Comparison of ENCODE assay signal across 8 cellular contexts in the genomic region with DNA sequence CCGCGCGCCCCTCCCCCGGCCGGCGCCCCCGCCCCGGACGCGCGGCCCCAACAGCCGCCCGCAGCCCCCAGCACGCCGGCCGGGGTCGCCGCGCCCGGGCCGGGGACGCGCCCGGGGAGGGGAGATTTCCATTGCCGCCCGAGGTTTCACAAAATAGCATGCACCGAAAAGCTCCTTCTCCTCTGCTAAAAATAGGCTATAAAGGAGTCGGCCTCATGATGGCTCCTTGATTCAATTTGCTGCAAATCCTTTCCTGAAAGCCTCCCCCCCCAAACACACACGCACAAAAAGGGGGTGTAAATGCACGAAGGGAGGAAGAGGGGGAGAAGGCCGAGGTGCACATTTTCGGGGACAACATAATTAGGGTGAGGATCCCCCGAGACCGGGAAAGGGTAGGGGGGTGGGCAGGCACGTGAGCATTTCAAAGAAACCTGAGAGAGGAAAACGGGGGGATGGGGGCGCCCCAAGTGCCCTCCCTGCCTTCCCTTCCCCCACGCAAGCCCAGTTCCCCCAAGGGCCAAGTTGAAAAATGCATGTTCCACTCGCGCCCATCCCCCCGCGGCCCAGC. TPM values are rescaled to one million over a fixed set of nuclear protein-coding genes. Genes with fewer than 3 reads are reported as not detected.
DNase-seq lines count a peak whose midpoint lies in the region; TF ChIP-seq lines count a peak whose summit lies in the region.

No MANE protein-coding gene starts in this region.

- H3K4me1 ChIP-seq in Karpas-422 (ENCODE audit: low read length) (peaks cover 53% of the 10 kb centered on the region), endodermal cell (ENCODE audit: control insufficient read depth, insufficient read depth, low read length) (peaks cover 4% of the 10 kb centered on the region), mononuclear cell (ENCODE audit: insufficient read depth, low read length) (peaks cover 40% of the 10 kb centered on the region), subcutaneous abdominal adipose tissue (ENCODE audit: control insufficient read depth in 5 of 5, insufficient read depth in 5 of 5, low read length in 5 of 5) (peaks cover 0 to 38% (median 33%) of the 10 kb centered on the region in 5 donors)

- H3K4me2 ChIP-seq in Karpas-422 (ENCODE audit: low read depth, low read length, poor library complexity, severe bottlenecking) = peak overlapping the region; percentile 78

- H3K9me3 Mint-ChIP-seq in endodermal cell = no peaks in the 10 kb centered on the region

- peak overlapping the region; percentile 99 for H3K27ac Mint-ChIP-seq in endodermal cell

- H3K9ac ChIP-seq in Karpas-422 (ENCODE audit: low read length) (peak overlapping the region; percentile 92), endodermal cell (ENCODE audit: extremely low read depth, low read length, poor library complexity, severe bottlenecking) (peak overlapping the region; percentile 100), subcutaneous abdominal adipose tissue (ENCODE audit: low read length in 5 of 5) (peak overlapping the region; percentile 87 to 95 (median 94))

- H3K36me3 ChIP-seq in Karpas-422 (ENCODE audit: insufficient read depth, low read length) = 0 out of 2 replicates have a peak, but pooled peaks cover 5% of the 10 kb centered on the region
- peaks cover 14% of the 10 kb centered on the region for H3K36me3 ChIP-seq in endodermal cell (ENCODE audit: control insufficient read depth, insufficient read depth, low read length)
- H3K36me3 ChIP-seq in subcutaneous abdominal adipose tissue (ENCODE audit: control insufficient read depth in 5 of 5, insufficient read depth in 5 of 5, low read length in 5 of 5) = no peaks in the 10 kb centered on the region

- peak overlapping the region; percentile 87 for H3K27ac ChIP-seq in Karpas-422 (ENCODE audit: low read length)
- peak overlapping the region; percentile 98 for H3K27ac ChIP-seq in endodermal cell (ENCODE audit: low read depth, low read length)
- H3K27ac ChIP-seq in subcutaneous abdominal adipose tissue (ENCODE audit: low read depth, low read length) = peak overlapping the region; percentile 99

- 0% methylated on average over 14 to 41 of the region's 42 CpGs for whole genome bisulfite sequencing in endodermal cell (ENCODE audit: insufficient coverage in 1 of 2, insufficient read length in 1 of 2), 2 experiments

- H3K36me3 Mint-ChIP-seq in endodermal cell (ENCODE audit: low read depth) = peaks cover 24% of the 10 kb centered on the region

- no peaks in the 10 kb centered on the region for H3K27me3 Mint-ChIP-seq in endodermal cell (ENCODE audit: insufficient read depth)

- H4K20me1 ChIP-seq in Karpas-422 (ENCODE audit: insufficient read depth, low read depth, low read length) = peaks cover 30% of the 10 kb centered on the region; the same call in 1 of the 2 replicates

- DNase-seq in NCI-H2081 (lab: John Stamatoyannopoulos, UW) (peak; percentile 43 to 69), NCI-H2081 treated with DMSO at 0.1 percent for 48 hours (lab: John Stamatoyannopoulos, UW) (no peak), Karpas-422 (peak; percentile 83), endodermal cell (peak; percentile 68), cerebellar nuclear complex (lab: John Stamatoyannopoulos, UW) (no peak)
- DNase-seq in activated CD4-positive, alpha-beta T cell treated with anti-CD3 and anti-CD28 coated beads, Interleukin-2, amount 50 U/mL, for 48 hours = peak; percentile 58 to 63

- peak overlapping the region; percentile 90 for H3K4me3 ChIP-seq in Karpas-422 (ENCODE audit: low read length)
- H3K4me3 ChIP-seq in endodermal cell (ENCODE audit: low read length) = peak overlapping the region; percentile 100
- H3K4me3 ChIP-seq in mononuclear cell (ENCODE audit: low read length) = peak overlapping the region; percentile 98
- peak overlapping the region; percentile 77 to 98 (median 89) for H3K4me3 ChIP-seq in subcutaneous abdominal adipose tissue (ENCODE audit: low read depth in 1 of 5, low read length in 5 of 5)

- peaks cover 30% of the 10 kb centered on the region for H3K4me1 Mint-ChIP-seq in endodermal cell

- peaks cover 2% of the 10 kb centered on the region; the same call in 1 of the 2 replicates for H3K27me3 ChIP-seq in Karpas-422 (ENCODE audit: low read length)
- no peaks in the 10 kb centered on the region for H3K27me3 ChIP-seq in endodermal cell (ENCODE audit: control insufficient read depth, insufficient read depth, low read length, poor library complexity, severe bottlenecking)
- H3K27me3 ChIP-seq in mononuclear cell (ENCODE audit: insufficient read depth, low read length) = no peaks in the 10 kb centered on the region
- H3K27me3 ChIP-seq in subcutaneous abdominal adipose tissue (ENCODE audit: control insufficient read depth in 5 of 5, insufficient read depth in 4 of 5, low read length in 5 of 5) = no peaks in the 10 kb centered on the region

- H3K4me3 Mint-ChIP-seq in endodermal cell = peak overlapping the region; percentile 96

- H3K9me3 ChIP-seq in Karpas-422 (ENCODE audit: low read length) = no peaks in the 10 kb centered on the region
- H3K9me3 ChIP-seq in endodermal cell (ENCODE audit: control insufficient read depth, low read length) = no peaks in the 10 kb centered on the region
- no peaks in the 10 kb centered on the region for H3K9me3 ChIP-seq in mononuclear cell (ENCODE audit: low read depth, low read length)
- no peaks in the 10 kb centered on the region for H3K9me3 ChIP-seq in subcutaneous abdominal adipose tissue (ENCODE audit: control insufficient read depth in 5 of 5, low read length in 5 of 5)

- no peaks in the 10 kb centered on the region for H3K9me2 ChIP-seq in Karpas-422 (replicated peaks; ENCODE audit: insufficient read depth, low read length)

- TF ChIP-seq CTCF in endodermal cell (conservative IDR thresholded peaks at IDR 0.05) = no peak

- H2AFZ ChIP-seq in Karpas-422 (ENCODE audit: low read length) = no peak overlapping the region

- peaks cover 49% of the 10 kb centered on the region for H3K79me2 ChIP-seq in Karpas-422 (ENCODE audit: low read length)

RNA-seq across cellular contexts. Expression of a gene that starts 0.7 kb away (rescaled TPM):
- 67.6 and 81.0 TPM in 2 replicates for total RNA-seq in Karpas-422 (2014; rRNA removed; shearing (Covaris generic); ENCODE audit: low replicate concordance)
- total RNA-seq in endodermal cell (100 to 1,000 TPM; 235 to 273 TPM), mononuclear cell (66.2 TPM)
- polyA plus RNA-seq in endodermal cell (2013, experiment 1 of 2) = 77.3 TPM
- polyA plus RNA-seq in endodermal cell (2013, experiment 2 of 2) = 83.4 TPM

Comparison
In these comparisons a context has a peak if more than half of its experiments do, and no peak if none do; other contexts are left out.
1. DNase-seq: peak in NCI-H2081 (2 of 2), Karpas-422 (single experiment), activated CD4-positive, alpha-beta T cell treated with anti-CD3 and anti-CD28 coated beads, Interleukin-2, amount 50 U/mL, for 48 hours (2 of 2) and endodermal cell (single experiment); none in NCI-H2081 treated with DMSO at 0.1 percent for 48 hours (single experiment) and cerebellar nuclear complex (0 of 2).
2. Peak in every context shown above with its lines, with median percentiles within 50 percentile points of each other: H3K27ac ChIP-seq, H3K4me3 ChIP-seq and H3K9ac ChIP-seq.